26 cellular contexts compared by ENCODE assay signal in genomic region chr6:115782612-115783011, GRCh38.
"Had no signal": no experiment of that assay in that cellular context is flagged by ENCODE, and none has a peak within 500 bp of the region (broad histone marks: within the 10 kb centered on the region; RNA-seq: fewer than 3 reads in every experiment).

No MANE protein-coding gene starts in this region.

- H3K27me3 Mint-ChIP-seq: naive thymus-derived CD4-positive, alpha-beta T cell; natural killer cell treated with Interleukin-12 subunit alpha and Interleukin-12 subunit beta and Interleukin-15 and Interleukin-18, amount 100 ng/mL, for 72 hours; stimulated activated memory B cell treated with anti-CD40 and anti-IgM and Interleukin-4, amounts not matched to agents 10 μg/mL and 1 μg/mL and 100 μg/mL, for 72 hours; type B pancreatic cell had no signal

- H3K36me3 Mint-ChIP-seq: naive thymus-derived CD4-positive, alpha-beta T cell; natural killer cell treated with Interleukin-12 subunit alpha and Interleukin-12 subunit beta and Interleukin-15 and Interleukin-18, amount 100 ng/mL, for 72 hours; stimulated activated memory B cell treated with anti-CD40 and anti-IgM and Interleukin-4, amounts not matched to agents 10 μg/mL and 1 μg/mL and 100 μg/mL, for 72 hours; type B pancreatic cell had no signal

- H3K27ac Mint-ChIP-seq: naive thymus-derived CD4-positive, alpha-beta T cell; natural killer cell treated with Interleukin-12 subunit alpha and Interleukin-12 subunit beta and Interleukin-15 and Interleukin-18, amount 100 ng/mL, for 72 hours; nephron progenitor cell; stimulated activated memory B cell treated with anti-CD40 and anti-IgM and Interleukin-4, amounts not matched to agents 10 μg/mL and 1 μg/mL and 100 μg/mL, for 72 hours; stimulated activated naive CD8-positive, alpha-beta T cell treated with anti-CD3 and anti-CD28 coated beads, Interleukin-15, amount 100 ng/mL, for 72 hours; type B pancreatic cell had no signal

- DNase-seq: naive thymus-derived CD4-positive, alpha-beta T cell; nephron progenitor cell; occipital lobe; ovary; psoas muscle; right lobe of liver; sigmoid colon; small intestine; spleen; stimulated activated CD4-positive, alpha-beta T cell treated with anti-CD3 and anti-CD28 coated beads, Interleukin-12 subunit alpha, Interleukin-12 subunit beta, amount 100 ng/mL, for 4 hours; stimulated activated CD4-positive, alpha-beta T cell treated with anti-CD3 and anti-CD28 coated beads, Interleukin-1b, Interleukin-23, amount 100 ng/mL, for 48 hours; stimulated activated CD4-positive, alpha-beta T cell treated with anti-CD3 and anti-CD28 coated beads, Interleukin-4, amount 100 ng/mL, for 1 hour; stimulated activated naive CD4-positive, alpha-beta T cell; stimulated activated naive CD8-positive, alpha-beta T cell treated with anti-CD3 and anti-CD28 coated beads, Interleukin-15, amount 100 ng/mL, for 72 hours; stimulated activated naive CD8-positive, alpha-beta T cell treated with anti-CD3 and anti-CD28 coated beads, Interleukin-15, Interleukin-2, amounts not matched to agents 100 U/mL and 50 U/mL, for 24 hours; substantia nigra; testis; tibial artery; transverse colon; upper lobe of right lung; uterus had no signal

- H3K4me3 ChIP-seq: ovary, psoas muscle, right lobe of liver, sigmoid colon, spleen, suprapubic skin, testis, tibial artery, transverse colon, upper lobe of right lung, uterus had no signal

- H3K4me1 ChIP-seq: psoas muscle, sigmoid colon, spleen, suprapubic skin, testis, transverse colon, upper lobe of right lung, uterus had no signal

- H3K36me3 ChIP-seq: ovary, right lobe of liver, sigmoid colon, spleen, suprapubic skin, tibial artery, transverse colon, upper lobe of right lung, uterus had no signal

- H3K27me3 ChIP-seq: ovary, right lobe of liver, sigmoid colon, spleen, suprapubic skin, testis, tibial artery, transverse colon, upper lobe of right lung, uterus had no signal

- H3K4me1 Mint-ChIP-seq: naive thymus-derived CD4-positive, alpha-beta T cell; nephron progenitor cell; neural crest cell; stimulated activated memory B cell treated with anti-CD40 and anti-IgM and Interleukin-4, amounts not matched to agents 10 μg/mL and 1 μg/mL and 100 μg/mL, for 72 hours; stimulated activated naive CD8-positive, alpha-beta T cell treated with anti-CD3 and anti-CD28 coated beads, Interleukin-15, amount 100 ng/mL, for 72 hours had no signal

- H3K27ac ChIP-seq: ovary, psoas muscle, right lobe of liver, sigmoid colon, spleen, suprapubic skin, testis, tibial artery, transverse colon, upper lobe of right lung, uterus had no signal

- H3K9me3 ChIP-seq: ovary, psoas muscle, right lobe of liver, sigmoid colon, spleen, suprapubic skin, testis, tibial artery, transverse colon, upper lobe of right lung, uterus had no signal

- H3K9me3 Mint-ChIP-seq: nephron progenitor cell; neural crest cell; stimulated activated memory B cell treated with anti-CD40 and anti-IgM and Interleukin-4, amounts not matched to agents 10 μg/mL and 1 μg/mL and 100 μg/mL, for 72 hours; stimulated activated naive CD8-positive, alpha-beta T cell treated with anti-CD3 and anti-CD28 coated beads, Interleukin-15, amount 100 ng/mL, for 72 hours; type B pancreatic cell had no signal

- H3K4me3 Mint-ChIP-seq: naive thymus-derived CD4-positive, alpha-beta T cell; natural killer cell treated with Interleukin-12 subunit alpha and Interleukin-12 subunit beta and Interleukin-15 and Interleukin-18, amount 100 ng/mL, for 72 hours; nephron progenitor cell; neural crest cell; stimulated activated memory B cell treated with anti-CD40 and anti-IgM and Interleukin-4, amounts not matched to agents 10 μg/mL and 1 μg/mL and 100 μg/mL, for 72 hours; stimulated activated naive CD8-positive, alpha-beta T cell treated with anti-CD3 and anti-CD28 coated beads, Interleukin-15, amount 100 ng/mL, for 72 hours; type B pancreatic cell had no signal

- ATAC-seq: naive thymus-derived CD4-positive, alpha-beta T cell; natural killer cell treated with Interleukin-12 subunit alpha and Interleukin-12 subunit beta and Interleukin-15 and Interleukin-18, amount 100 ng/mL, for 72 hours; psoas muscle; stimulated activated memory B cell treated with anti-CD40 and anti-IgM and Interleukin-4, amounts not matched to agents 10 μg/mL and 1 μg/mL and 100 μg/mL, for 72 hours; stimulated activated naive CD8-positive, alpha-beta T cell treated with anti-CD3 and anti-CD28 coated beads, Interleukin-15, amount 100 ng/mL, for 72 hours; stimulated activated naive CD8-positive, alpha-beta T cell treated with anti-CD3 and anti-CD28 coated beads, Interleukin-15, Interleukin-2, amounts not matched to agents 100 U/mL and 50 U/mL, for 24 hours; upper lobe of right lung had no signal
